Comparison of ENCODE assay signal across 33 cellular contexts in the genomic region with DNA sequence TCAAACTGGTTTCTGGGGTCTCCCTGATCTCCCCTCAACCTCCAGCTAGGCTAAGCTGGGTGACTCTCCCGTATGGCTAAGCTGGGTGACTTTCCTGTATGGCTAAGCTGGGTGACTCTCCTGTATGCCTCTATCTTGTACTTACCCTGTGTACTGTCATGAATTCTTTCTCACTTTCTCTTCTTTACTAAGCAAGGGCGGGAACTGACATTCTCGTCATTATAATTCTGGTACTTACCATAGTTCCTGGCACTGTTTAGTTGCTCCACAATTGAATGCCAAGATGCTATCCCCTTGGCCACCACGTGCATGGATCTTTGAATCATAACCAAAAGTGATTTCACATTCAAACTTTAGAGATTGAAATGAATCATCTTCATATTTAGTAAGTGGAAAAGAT. TPM values are rescaled to one million over a fixed set of nuclear protein-coding genes. Genes with fewer than 3 reads are reported as not detected.
A peak's percentile ranks its signal among the peaks of the same experiment; 100 is the strongest.
DNase-seq lines count a peak whose midpoint lies in the region; ATAC-seq and TF ChIP-seq lines count a peak whose summit lies in the region.
"Had no signal": no experiment of that assay in that cellular context is flagged by ENCODE, and none has a peak within 500 bp of the region (broad histone marks: within the 10 kb centered on the region; RNA-seq: fewer than 3 reads in every experiment).

No MANE protein-coding gene starts in this region.

- CTCF ChIA-PET in MCF 10A (lab: Yijun Ruan, JAX): no interaction called here
- CTCF ChIA-PET in mammary epithelial cell (lab: Charles Lee; ENCODE audit: low non-redundant PET): no interaction called here
- CTCF ChIA-PET in OCI-LY7 (lab: Charles Lee; ENCODE audit: unreplicated experiment): no interaction called here

- POLR2A ChIA-PET in MCF 10A (lab: Yijun Ruan, JAX) (interaction anchor here (1.5 to 4.6 kb wide), 2 partner anchors 9 to 67 kb away, joined by 3 to 32 read pairs; partner anchors contain the start of gene INTU), OCI-LY7 (lab: Charles Lee) (interaction anchor here (0.7 to 1.2 kb wide), 3 partner anchors 9 to 698 kb away, joined by 3 to 4 read pairs (median 3); partner anchors contain the start of gene INTU)

- dilution Hi-C loops in mammary epithelial cell (cut with HindIII; ENCODE audit: low sequenced_read_pairs): no loop called here

- H3K9ac ChIP-seq in mammary epithelial cell (ENCODE audit: insufficient read depth, low read length): no peak overlapping the region
- H3K9ac ChIP-seq: SK-N-SH had no signal

- H3K4me2 ChIP-seq in mammary epithelial cell (ENCODE audit: insufficient read depth, low read depth, low read length) (no peak overlapping the region), OCI-LY7 (ENCODE audit: low read length) (no peak overlapping the region)
- H3K4me2 ChIP-seq: PC-9, SK-N-SH had no signal

- H3K4me1 ChIP-seq in mammary epithelial cell (ENCODE audit: insufficient read depth, low read length) (no peaks in the 10 kb centered on the region), right lobe of liver (no peaks in the 10 kb centered on the region), OCI-LY7 (ENCODE audit: insufficient read depth, low read length, poor library complexity, severe bottlenecking) (no peaks in the 10 kb centered on the region)
- H3K4me1 ChIP-seq: lower lobe of right lung, thyroid gland, uterus had no signal

- no peaks in the 10 kb centered on the region for H3K9me3 ChIP-seq in mammary epithelial cell (replicated peaks; ENCODE audit: insufficient read depth, low read length)
- H3K9me3 ChIP-seq in right lobe of liver: no peaks in the 10 kb centered on the region
- no peaks in the 10 kb centered on the region for H3K9me3 ChIP-seq in OCI-LY7 (ENCODE audit: low read length)
- H3K9me3 ChIP-seq: lower lobe of right lung, ovary, SK-N-SH, thyroid gland, uterus had no signal

- H3K36me3 Mint-ChIP-seq in MCF 10A (ENCODE audit: insufficient read depth, unreplicated experiment): peaks cover 14% of the 10 kb centered on the region
- H3K36me3 Mint-ChIP-seq: activated naive CD4-positive, alpha-beta T cell treated with anti-CD3 and anti-CD28 coated beads, Interleukin-2, amount 50 U/mL, for 72 hours; natural killer cell had no signal

- H3K4me3 ChIP-seq in mammary epithelial cell (replicated peaks in 1 of 3; ENCODE audit: insufficient read depth in 1 of 3, low read depth in 2 of 3, low read length in 3 of 3) (no peak overlapping the region), right lobe of liver (no peak overlapping the region), OCI-LY7 (ENCODE audit: low read depth, low read length, poor library complexity, severe bottlenecking) (no peak overlapping the region)
- H3K4me3 ChIP-seq: lower lobe of right lung, ovary, PC-9, skin epidermis, thyroid gland, uterus had no signal

- H3K27me3 ChIP-seq in mammary epithelial cell (ENCODE audit: insufficient read depth, low read length) (no peaks in the 10 kb centered on the region), right lobe of liver (no peaks in the 10 kb centered on the region)
- H3K27me3 ChIP-seq: ovary, thyroid gland, uterus had no signal

- no peaks in the 10 kb centered on the region for H4K20me1 ChIP-seq in mammary epithelial cell (ENCODE audit: insufficient read depth, low read length)
- H4K20me1 ChIP-seq in OCI-LY7 (ENCODE audit: insufficient read depth, low read length): no peaks in the 10 kb centered on the region

- BruUV-seq in MCF 10A (replicated peaks; lab: Mats Ljungman, UMichigan) (no TSS peak), mammary epithelial cell (replicated peaks; lab: Mats Ljungman, UMichigan) (no TSS peak), OCI-LY7 (replicated peaks; lab: Mats Ljungman, UMichigan) (no TSS peak)

- DNase-seq in MCF 10A (ENCODE audit: unreplicated experiment) (peak; percentile 26), mammary epithelial cell (no peak), iris pigment epithelial cell (ENCODE audit: low read depth) (peak; percentile 31), stromal cell of bone marrow (ENCODE audit: low read depth) (peak; percentile 56), activated T-cell treated with anti-CD3 and anti-CD28 coated beads for 4 hours (no peak), right lobe of liver (no peak), OCI-LY7 (ENCODE audit: low spot score) (no peak)
- DNase-seq: 8988T; activated CD4-positive, alpha-beta T cell treated with anti-CD3 and anti-CD28 coated beads, Interleukin-2, amount 50 U/mL, for 48 hours; activated CD8-positive, alpha-beta memory T cell treated with anti-CD3 and anti-CD28 coated beads, Interleukin-2, amount 50 U/mL, for 48 hours; AML-193; CD4-positive, alpha-beta T cell; DND-41; foreskin fibroblast; KG1; kidney glomerular epithelial cell; lower lobe of right lung; natural killer cell; NCI-H1417 treated with DMSO at 0.1 percent for 48 hours; NCI-H2029 treated with DMSO at 0.1 percent for 48 hours; NCI-H526; NK-92 treated with Interleukin-12 subunit alpha and Interleukin-12 subunit beta, amount 100 ng/mL, for 24 hours; ovary; SK-N-SH; stimulated activated naive CD8-positive, alpha-beta T cell treated with anti-CD3 and anti-CD28 coated beads, Interleukin-15, Interleukin-2, amounts not matched to agents 100 U/mL and 50 U/mL, for 24 hours; thyroid gland; uterus had no signal

- intact Hi-C loops in MCF 10A (cut with micrococcal nuclease): no loop called here
- intact Hi-C loops in mammary epithelial cell (cut with micrococcal nuclease): no loop called here
- intact Hi-C loops in right lobe of liver (cut with DNase I): no loop called here
- intact Hi-C loops in OCI-LY7 (cut with micrococcal nuclease; ENCODE audit: unreplicated experiment): no loop called here

- no peak overlapping the region for H3K4me3 Mint-ChIP-seq in MCF 10A (ENCODE audit: unreplicated experiment)
- H3K4me3 Mint-ChIP-seq: CD4-positive, alpha-beta T cell; natural killer cell had no signal

- H3K27me3 Mint-ChIP-seq in MCF 10A (ENCODE audit: insufficient read depth, unreplicated experiment): no peaks in the 10 kb centered on the region

- no peaks in the 10 kb centered on the region for H3K4me1 Mint-ChIP-seq in MCF 10A (ENCODE audit: insufficient read depth, unreplicated experiment)
- H3K4me1 Mint-ChIP-seq: natural killer cell had no signal

- ATAC-seq in esophagus mucosa (peak; percentile 66), right lobe of liver (no peak)
- ATAC-seq: lower lobe of right lung; natural killer cell; stimulated activated naive CD8-positive, alpha-beta T cell treated with anti-CD3 and anti-CD28 coated beads, Interleukin-15, Interleukin-2, amounts not matched to agents 100 U/mL and 50 U/mL, for 24 hours had no signal

- H3K27ac ChIP-seq in mammary epithelial cell (ENCODE audit: insufficient read depth, low read depth, low read length) (no peak overlapping the region), right lobe of liver (no peak overlapping the region), OCI-LY7 (ENCODE audit: low read depth, low read length, poor library complexity, severe bottlenecking) (no peak overlapping the region)
- H3K27ac ChIP-seq: HL-60, lower lobe of right lung, ovary, PC-9, uterus had no signal

- H2AFZ ChIP-seq in mammary epithelial cell (ENCODE audit: low read depth, low read length): no peak overlapping the region
- no peak overlapping the region for H2AFZ ChIP-seq in OCI-LY7 (ENCODE audit: low read length)
- H2AFZ ChIP-seq: PC-9 had no signal

- H3K36me3 ChIP-seq in mammary epithelial cell (ENCODE audit: insufficient read depth, low read length) (no peaks in the 10 kb centered on the region), right lobe of liver (no peaks in the 10 kb centered on the region), OCI-LY7 (ENCODE audit: insufficient read depth, low read length) (no peaks in the 10 kb centered on the region)
- H3K36me3 ChIP-seq: ovary had no signal

- no peaks in the 10 kb centered on the region for H3K9me2 ChIP-seq in OCI-LY7 (ENCODE audit: insufficient read depth, low read length)
- H3K9me2 ChIP-seq: SK-N-SH had no signal

- TF ChIP-seq CTCF in MCF 10A (IDR thresholded peaks at IDR 0.05; ENCODE audit: unreplicated experiment) (no peak), mammary epithelial cell (conservative IDR thresholded peaks at IDR 0.05 in 1 of 2, IDR thresholded peaks at IDR 0.05 in 1 of 2; ENCODE audit: extremely low read depth in 1 of 2, insufficient read depth in 1 of 2, low read depth in 1 of 2, low read length in 2 of 2) (no peak), right lobe of liver (IDR thresholded peaks at IDR 0.05) (no peak), OCI-LY7 (conservative IDR thresholded peaks at IDR 0.05; ENCODE audit: low read length) (no peak)

- WGBS in mammary epithelial cell (ENCODE audit: low coverage, missing lambda C conversion rate): 46% methylated on average over 4 of the region's 4 CpGs
- WGBS in right lobe of liver (ENCODE audit: insufficient coverage, low coverage, low lambda C conversion rate, missing lambda C conversion rate): 69% methylated on average over 3 of the region's 4 CpGs

- no peaks in the 10 kb centered on the region for H3K9me3 Mint-ChIP-seq in MCF 10A (ENCODE audit: unreplicated experiment)
- H3K9me3 Mint-ChIP-seq: activated naive CD4-positive, alpha-beta T cell treated with anti-CD3 and anti-CD28 coated beads, Interleukin-2, amount 50 U/mL, for 72 hours; CD4-positive, alpha-beta T cell had no signal

- no peak for TF ChIP-seq POLR2A in right lobe of liver (IDR thresholded peaks at IDR 0.05)

- in situ Hi-C loops in mammary epithelial cell (cut with MboI; ENCODE audit: low sequenced_read_pairs in 2 of 2): no loop called here

- H3K27ac Mint-ChIP-seq in MCF 10A (ENCODE audit: low read depth, unreplicated experiment): no peak overlapping the region
- H3K27ac Mint-ChIP-seq: activated naive CD4-positive, alpha-beta T cell treated with anti-CD3 and anti-CD28 coated beads, Interleukin-2, amount 50 U/mL, for 72 hours; CD4-positive, alpha-beta T cell; natural killer cell had no signal

- H3K79me2 ChIP-seq in mammary epithelial cell (ENCODE audit: insufficient read depth, low read length) (no peaks in the 10 kb centered on the region), OCI-LY7 (ENCODE audit: insufficient read depth, low read depth, low read length) (no peaks in the 10 kb centered on the region)

RNA-seq across cellular contexts. Expression of gene INTU, which starts 8.8 kb away (rescaled TPM):
- total RNA-seq in MCF 10A (2022) (5.9 and 9.2 TPM in 2 replicates), mammary epithelial cell (10 to 100 TPM in 1 of 2 donors, 1 to 10 TPM in 1; 6.3 to 25.5 TPM), esophagus mucosa (7.9 TPM), right lobe of liver (1 to 10 TPM; 1.1 to 2.0 (median 1.3) TPM), OCI-LY7 (2022) (not detected in 2 replicates)
- polyA plus RNA-seq in mammary epithelial cell: 1.8 TPM
- 9.0 TPM for polyA minus RNA-seq in mammary epithelial cell
- not detected in 2 replicates for total RNA-seq in OCI-LY7 (2014; rRNA removed; shearing (Covaris generic))
- total RNA-seq: CD4-positive, alpha-beta T cell; T-helper 1 cell treated with Interleukin-12 subunit alpha and Interleukin-12 subunit beta and Interleukin-4 antibody, amounts not matched to agents 30 ng/mL and 1 ng/mL, for 36 hours had no signal

Comparison
In these comparisons a context has a peak if more than half of its experiments do, and no peak if none do; other contexts are left out.
1. DNase-seq: peak in MCF 10A (single experiment), iris pigment epithelial cell (single experiment) and stromal cell of bone marrow (single experiment); none in mammary epithelial cell (single experiment), activated T-cell treated with anti-CD3 and anti-CD28 coated beads for 4 hours (single experiment), right lobe of liver (0 of 3) and OCI-LY7 (single experiment).